11 cellular contexts compared by ENCODE assay signal in the genomic region with DNA sequence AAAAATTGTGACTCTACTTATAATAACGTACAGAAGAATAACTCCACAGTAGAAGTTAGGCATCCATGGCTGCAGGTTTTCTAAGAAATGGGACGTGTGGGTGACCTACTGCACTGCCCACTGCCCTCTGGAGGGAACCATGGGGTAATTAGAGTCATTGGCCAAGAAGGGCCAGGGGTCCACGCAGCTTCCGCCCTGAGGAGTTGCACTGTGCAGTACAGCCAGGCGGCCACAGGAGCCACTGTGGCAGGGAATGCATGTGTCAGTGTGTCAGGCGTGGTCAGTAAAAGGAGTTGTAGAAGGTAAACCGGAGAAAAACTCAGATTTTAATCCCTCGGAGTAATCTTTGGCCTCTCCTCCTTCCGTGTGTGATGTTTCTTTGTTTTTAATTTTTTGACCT. TPM values are rescaled to one million over a fixed set of nuclear protein-coding genes. Genes with fewer than 3 reads are reported as not detected.
DNase-seq lines count a peak whose midpoint lies in the region; ATAC-seq and TF ChIP-seq lines count a peak whose summit lies in the region.
"Had no signal": no experiment of that assay in that cellular context is flagged by ENCODE, and none has a peak within 500 bp of the region (broad histone marks: within the 10 kb centered on the region; RNA-seq: fewer than 3 reads in every experiment).

No MANE protein-coding gene starts in this region.

- peak overlapping the region; percentile 98 for H3K27ac Mint-ChIP-seq in CD4-positive, alpha-beta T cell
- H3K27ac Mint-ChIP-seq in immature natural killer cell = no peak overlapping the region

- peak overlapping the region; percentile 32 for H3K27ac ChIP-seq in CD4-positive, alpha-beta T cell (ENCODE audit: low read depth, low read length)
- H3K27ac ChIP-seq in HUES48 (ENCODE audit: low read depth, low read length) = peak overlapping the region; percentile 55
- no peak overlapping the region for H3K27ac ChIP-seq in mesendoderm (ENCODE audit: low read depth, low read length)
- H3K27ac ChIP-seq: parathyroid adenoma had no signal

- H3K18ac ChIP-seq in mesendoderm (ENCODE audit: low read length) = no peak overlapping the region

- CTCF ChIA-PET in CD4-positive, alpha-beta T cell (lab: Charles Lee) = interaction anchor here (1.6 kb wide), 1 partner anchor 31 kb away, joined by 4 read pairs; no protein-coding TSS in a partner anchor

- H4K8ac ChIP-seq in mesendoderm (ENCODE audit: low read depth, low read length) = no peak overlapping the region

- POLR2A ChIA-PET in CD4-positive, alpha-beta T cell (lab: Charles Lee) = interaction anchor here (0.8 to 1.7 kb wide), 5 partner anchors 14 to 160 kb away, joined by 3 to 8 read pairs (median 5); no protein-coding TSS in a partner anchor

- no peak overlapping the region for H3K9ac ChIP-seq in HUES48 (ENCODE audit: low read depth, low read length)
- H3K9ac ChIP-seq in mesendoderm (ENCODE audit: low read length) = no peak overlapping the region
- H3K9ac ChIP-seq: parathyroid adenoma had no signal

- no CpG with 5 or more reads among the region's 9 CpGs for WGBS in mesendoderm (ENCODE audit: extremely low coverage, insufficient coverage, low lambda C conversion rate)

- no peak overlapping the region for H4K5ac ChIP-seq in mesendoderm (ENCODE audit: low read length)

- intact Hi-C loops in CD4-positive, alpha-beta T cell (cut with DNase I, micrococcal nuclease) = no loop called here

- H2BK120ac ChIP-seq in mesendoderm (ENCODE audit: low read depth, low read length) = no peak overlapping the region

- H3K4me1 ChIP-seq in HUES48 (ENCODE audit: control insufficient read depth, insufficient read depth, low read length) = peaks cover 27% of the 10 kb centered on the region
- no peaks in the 10 kb centered on the region for H3K4me1 ChIP-seq in mesendoderm (ENCODE audit: control insufficient read depth, low read depth, low read length)

- no peak overlapping the region for H2BK5ac ChIP-seq in mesendoderm (ENCODE audit: low read length)

- H3K27me3 ChIP-seq in CD4-positive, alpha-beta T cell (ENCODE audit: control insufficient read depth, insufficient read depth, low read length) = no peaks in the 10 kb centered on the region
- H3K27me3 ChIP-seq in HUES48 (ENCODE audit: control insufficient read depth, insufficient read depth, low read length) (no peaks in the 10 kb centered on the region), mesendoderm (ENCODE audit: insufficient read depth, low read length, poor library complexity) (no peaks in the 10 kb centered on the region)

- TF ChIP-seq CTCF in CD4-positive, alpha-beta T cell (IDR thresholded peaks at IDR 0.05) = no peak
- TF ChIP-seq CTCF in astrocyte of the cerebellum (IDR thresholded peaks at IDR 0.05; ENCODE audit: low read depth, low read length, missing control alignments) = peak; percentile 11

- H2AK5ac ChIP-seq in mesendoderm (ENCODE audit: low read length) = no peak overlapping the region

- no peak for ATAC-seq in CD4-positive, alpha-beta T cell (ENCODE audit: poor library complexity)

- peaks cover 80% of the 10 kb centered on the region for H3K79me2 ChIP-seq in mesendoderm (ENCODE audit: control insufficient read depth, insufficient read depth, low read length)

- no peak for DNase-seq in CD4-positive, alpha-beta T cell
- DNase-seq in astrocyte of the cerebellum (ENCODE audit: low read depth) = no peak
- DNase-seq in mesendoderm = peak; percentile 53
- DNase-seq in HuH-7 (ENCODE audit: low spot score) = no peak
- no peak for DNase-seq in immature natural killer cell
- no peak for DNase-seq in DMS 273 (lab: John Stamatoyannopoulos, UW; ENCODE audit: unreplicated experiment)
- no peak for DNase-seq in HUDEP-2 (lab: John Stamatoyannopoulos, UW; ENCODE audit: unreplicated experiment in 76 of 76)
- DNase-seq: DMS153, NCI-H69 had no signal

- H3K4me2 ChIP-seq in mesendoderm (ENCODE audit: low read length) = no peak overlapping the region

- H3K56ac ChIP-seq in mesendoderm (ENCODE audit: low read length) = no peak overlapping the region

- in situ Hi-C loops in astrocyte of the cerebellum (cut with HindIII; ENCODE audit: low sequenced_read_pairs) = no loop called here

- no peaks in the 10 kb centered on the region for H3K9me3 Mint-ChIP-seq in CD4-positive, alpha-beta T cell
- no peaks in the 10 kb centered on the region for H3K9me3 Mint-ChIP-seq in immature natural killer cell

- H3K4me3 ChIP-seq in HUES48 (ENCODE audit: low read depth, low read length) (no peak overlapping the region), astrocyte of the cerebellum (ENCODE audit: low read depth, low read length) (no peak overlapping the region), mesendoderm (ENCODE audit: low read length) (no peak overlapping the region)

- no peak overlapping the region for H3K4ac ChIP-seq in mesendoderm (ENCODE audit: low read depth, low read length)

- H2BK15ac ChIP-seq in mesendoderm (replicated peaks; ENCODE audit: low read depth) = no peak overlapping the region

- peaks cover 96% of the 10 kb centered on the region for H3K4me1 Mint-ChIP-seq in CD4-positive, alpha-beta T cell (ENCODE audit: low read depth)
- H3K4me1 Mint-ChIP-seq in immature natural killer cell = peaks cover 74 to 91% of the 10 kb centered on the region in 2 donors

- H3K4me3 Mint-ChIP-seq in CD4-positive, alpha-beta T cell = peak overlapping the region; percentile 3
- H3K4me3 Mint-ChIP-seq in immature natural killer cell = no peak overlapping the region

- peaks cover 41% of the 10 kb centered on the region for H3K79me1 ChIP-seq in mesendoderm (ENCODE audit: low read length)

- H3K36me3 ChIP-seq in HUES48 (ENCODE audit: control insufficient read depth, insufficient read depth, low read length) (no peaks in the 10 kb centered on the region), mesendoderm (ENCODE audit: control insufficient read depth, insufficient read depth, low read length) (no peaks in the 10 kb centered on the region)

- H3K23ac ChIP-seq in mesendoderm (ENCODE audit: low read length) = no peak overlapping the region

- H3K36me3 Mint-ChIP-seq in CD4-positive, alpha-beta T cell (ENCODE audit: low read depth) = peaks cover 87% of the 10 kb centered on the region
- peaks cover 0 to 16% (median 0%) of the 10 kb centered on the region in 3 donors for H3K36me3 Mint-ChIP-seq in immature natural killer cell

- H3K27me3 Mint-ChIP-seq in CD4-positive, alpha-beta T cell = no peaks in the 10 kb centered on the region
- H3K27me3 Mint-ChIP-seq in immature natural killer cell (ENCODE audit: low read depth in 3 of 3) = peaks cover 0 to 5% (median 2%) of the 10 kb centered on the region in 3 donors

- no peaks in the 10 kb centered on the region for H3K9me3 ChIP-seq in CD4-positive, alpha-beta T cell (ENCODE audit: control insufficient read depth, low read length)
- H3K9me3 ChIP-seq in HUES48 (ENCODE audit: control insufficient read depth, insufficient read depth, low read length) = no peaks in the 10 kb centered on the region

RNA-seq across cellular contexts. Expression of gene NCK2, which starts 24.8 kb away (rescaled TPM):
- 10 to 100 TPM; 92.1 to 92.3 TPM for total RNA-seq in CD4-positive, alpha-beta T cell
- polyA plus RNA-seq in mesendoderm (2013, experiment 1 of 2) = 76.8 TPM
- polyA plus RNA-seq in mesendoderm (2013, experiment 2 of 2) = 75.2 TPM
- 10 to 100 TPM; 10.7 to 22.1 (median 16.2) TPM for polyA plus RNA-seq in immature natural killer cell
